Comparison of ENCODE assay signal across 6 cellular contexts in genomic region chr19:15450528-15450890, GRCh38. TPM values are rescaled to one million over a fixed set of nuclear protein-coding genes. Genes with fewer than 3 reads are reported as not detected.
DNase-seq lines count a peak whose midpoint lies in the region; ATAC-seq and TF ChIP-seq lines count a peak whose summit lies in the region.

No MANE protein-coding gene starts in this region.

- H3K4me2 ChIP-seq in OCI-LY7 (ENCODE audit: low read length): no peak overlapping the region

- no peak overlapping the region for H3K4me3 ChIP-seq in OCI-LY7 (ENCODE audit: low read depth, low read length, poor library complexity, severe bottlenecking)

- H3K9me3 Mint-ChIP-seq in CD4-positive, alpha-beta T cell: no peaks in the 10 kb centered on the region
- no peaks in the 10 kb centered on the region for H3K9me3 Mint-ChIP-seq in activated B cell treated with CpG ODN at 0.5 μM for 24 hours
- H3K9me3 Mint-ChIP-seq in naive thymus-derived CD8-positive, alpha-beta T cell: peaks cover 0 to 9% (median 0%) of the 10 kb centered on the region in 9 donors

- no peaks in the 10 kb centered on the region for H3K9me3 ChIP-seq in CD4-positive, alpha-beta T cell (ENCODE audit: control insufficient read depth, low read length)
- no peaks in the 10 kb centered on the region for H3K9me3 ChIP-seq in OCI-LY7 (ENCODE audit: low read length)

- peaks cover 9% of the 10 kb centered on the region for H3K4me1 ChIP-seq in OCI-LY7 (ENCODE audit: insufficient read depth, low read length, poor library complexity, severe bottlenecking)

- H3K4me3 Mint-ChIP-seq in CD4-positive, alpha-beta T cell: peak overlapping the region; percentile 92
- peak overlapping the region; percentile 80 for H3K4me3 Mint-ChIP-seq in activated B cell treated with CpG ODN at 0.5 μM for 24 hours
- peak overlapping the region; percentile 71 to 90 (median 84) for H3K4me3 Mint-ChIP-seq in naive thymus-derived CD8-positive, alpha-beta T cell

- no peak for ATAC-seq in CD4-positive, alpha-beta T cell (ENCODE audit: poor library complexity)
- ATAC-seq in activated B cell treated with CpG ODN at 0.5 μM for 24 hours (ENCODE audit: low read depth): no peak
- no peak for ATAC-seq in naive thymus-derived CD8-positive, alpha-beta T cell
- ATAC-seq in GM18505 (IDR thresholded peaks at IDR 0.05; ENCODE audit: unreplicated experiment): no peak

- no peaks in the 10 kb centered on the region for H3K27me3 Mint-ChIP-seq in CD4-positive, alpha-beta T cell
- no peaks in the 10 kb centered on the region for H3K27me3 Mint-ChIP-seq in activated B cell treated with CpG ODN at 0.5 μM for 24 hours
- H3K27me3 Mint-ChIP-seq in naive thymus-derived CD8-positive, alpha-beta T cell: no peaks in the 10 kb centered on the region

- intact Hi-C loops in CD4-positive, alpha-beta T cell (cut with DNase I, micrococcal nuclease): loop anchor here (2.0 to 5.0 kb wide), 2 partner anchors 16 to 33 kb away; partner anchors contain the start of gene AKAP8L (in 1 of the 2)
- intact Hi-C loops in activated B cell treated with CpG ODN at 0.5 μM for 24 hours (cut with micrococcal nuclease): loop anchor here (2.0 kb wide), 1 partner anchor 14 kb away; the partner anchor contains the start of gene RASAL3
- intact Hi-C loops in OCI-LY7 (cut with micrococcal nuclease; ENCODE audit: unreplicated experiment): no loop called here

- POLR2A ChIA-PET in CD4-positive, alpha-beta T cell (lab: Charles Lee): interaction anchor here (0.5 to 4.1 kb wide), 5 partner anchors 9 to 51 kb away, joined by 3 to 14 read pairs (median 4); partner anchors contain the start of gene AKAP8L
- POLR2A ChIA-PET in activated B cell treated with CpG ODN at 0.5 μM for 24 hours (lab: Charles Lee): interaction anchor here (2.4 to 2.9 kb wide), 2 partner anchors 13 to 32 kb away, joined by 7 to 14 read pairs; partner anchors contain the start of gene AKAP8L
- POLR2A ChIA-PET in naive thymus-derived CD8-positive, alpha-beta T cell (lab: Charles Lee): interaction anchor here (0.8 to 4.6 kb wide), 5 partner anchors 12 to 71 kb away, joined by 3 to 48 read pairs (median 8); partner anchors contain the start of genes AKAP8 and RASAL3
- POLR2A ChIA-PET in OCI-LY7 (lab: Charles Lee): no interaction called here

- no peaks in the 10 kb centered on the region for H3K79me2 ChIP-seq in OCI-LY7 (ENCODE audit: insufficient read depth, low read depth, low read length)

- no peaks in the 10 kb centered on the region for H3K9me2 ChIP-seq in OCI-LY7 (ENCODE audit: insufficient read depth, low read length)

- TF ChIP-seq CTCF in CD4-positive, alpha-beta T cell (IDR thresholded peaks at IDR 0.05): no peak
- TF ChIP-seq CTCF in activated B cell treated with CpG ODN at 0.5 μM for 24 hours (IDR thresholded peaks at IDR 0.05) (no peak), OCI-LY7 (conservative IDR thresholded peaks at IDR 0.05; ENCODE audit: low read length) (no peak)

- H3K27ac ChIP-seq in CD4-positive, alpha-beta T cell (ENCODE audit: low read depth, low read length): no peak overlapping the region
- H3K27ac ChIP-seq in OCI-LY7 (ENCODE audit: low read depth, low read length, poor library complexity, severe bottlenecking): no peak overlapping the region

- no peak overlapping the region for H2AFZ ChIP-seq in OCI-LY7 (ENCODE audit: low read length)

- no peaks in the 10 kb centered on the region for H4K20me1 ChIP-seq in OCI-LY7 (ENCODE audit: insufficient read depth, low read length)

- CTCF ChIA-PET in CD4-positive, alpha-beta T cell (lab: Charles Lee): interaction anchor here (2.2 to 2.5 kb wide), 2 partner anchors 31 to 105 kb away, joined by 11 to 12 read pairs; partner anchors contain the start of gene AKAP8L
- CTCF ChIA-PET in activated B cell treated with CpG ODN at 0.5 μM for 24 hours (lab: Charles Lee): interaction anchor here (1.2 kb wide), 1 partner anchor 13 kb away, joined by 4 read pairs; no protein-coding TSS in a partner anchor
- CTCF ChIA-PET in OCI-LY7 (lab: Charles Lee; ENCODE audit: unreplicated experiment): no interaction called here

- no peaks in the 10 kb centered on the region for H3K27me3 ChIP-seq in CD4-positive, alpha-beta T cell (ENCODE audit: control insufficient read depth, insufficient read depth, low read length)

- TF ChIP-seq POLR2A in GM18505 (IDR thresholded peaks at IDR 0.05; ENCODE audit: borderline replicate concordance, extremely low read depth, insufficient read depth, insufficient read length): no peak

- H3K36me3 Mint-ChIP-seq in CD4-positive, alpha-beta T cell (ENCODE audit: low read depth): peaks cover 48% of the 10 kb centered on the region
- H3K36me3 Mint-ChIP-seq in activated B cell treated with CpG ODN at 0.5 μM for 24 hours (ENCODE audit: low read depth): peaks cover 33% of the 10 kb centered on the region
- peaks cover 0 to 37% (median 16%) of the 10 kb centered on the region in 3 donors for H3K36me3 Mint-ChIP-seq in naive thymus-derived CD8-positive, alpha-beta T cell

- BruUV-seq in OCI-LY7 (replicated peaks; lab: Mats Ljungman, UMichigan): no TSS peak

- peaks cover 36% of the 10 kb centered on the region for H3K4me1 Mint-ChIP-seq in CD4-positive, alpha-beta T cell (ENCODE audit: low read depth)
- peaks cover 17% of the 10 kb centered on the region for H3K4me1 Mint-ChIP-seq in activated B cell treated with CpG ODN at 0.5 μM for 24 hours
- H3K4me1 Mint-ChIP-seq in naive thymus-derived CD8-positive, alpha-beta T cell: peaks cover 25 to 49% (median 35%) of the 10 kb centered on the region in 4 donors

- peak overlapping the region; percentile 81 for H3K27ac Mint-ChIP-seq in CD4-positive, alpha-beta T cell
- peak overlapping the region; percentile 90 for H3K27ac Mint-ChIP-seq in activated B cell treated with CpG ODN at 0.5 μM for 24 hours
- peak overlapping the region; percentile 83 to 97 (median 94) for H3K27ac Mint-ChIP-seq in naive thymus-derived CD8-positive, alpha-beta T cell

- no peak for DNase-seq in CD4-positive, alpha-beta T cell
- DNase-seq in activated B cell treated with CpG ODN at 0.5 μM for 24 hours (no peak), OCI-LY7 (ENCODE audit: low spot score) (no peak)
- DNase-seq in naive thymus-derived CD8-positive, alpha-beta T cell: no peak
- DNase-seq in stimulated activated naive CD4-positive, alpha-beta T cell treated with Interleukin-2 at 50 U/mL for 16 hours (lab: John Stamatoyannopoulos, UW): no peak

- H3K36me3 ChIP-seq in OCI-LY7 (ENCODE audit: insufficient read depth, low read length): peaks cover 34% of the 10 kb centered on the region

RNA-seq across cellular contexts. Expression of gene WIZ, which starts 0.8 kb away (rescaled TPM):
- total RNA-seq in CD4-positive, alpha-beta T cell: 10 to 100 TPM; 12.9 to 14.3 TPM
- total RNA-seq in activated B cell treated with CpG ODN at 0.5 μM for 24 hours (32.6 and 34.1 TPM in 2 replicates), OCI-LY7 (2022) (35.9 and 38.3 TPM in 2 replicates)
- 10 to 100 TPM; 30.3 to 32.6 TPM for total RNA-seq in naive thymus-derived CD8-positive, alpha-beta T cell
- 1 to 10 TPM in 1 of 3 donors, under 1 TPM in 2; 0.57 to 2.0 (median 0.75) TPM for polyA plus RNA-seq in naive thymus-derived CD8-positive, alpha-beta T cell
- total RNA-seq in OCI-LY7 (2014; rRNA removed; shearing (Covaris generic)): 13.5 and 16.4 TPM in 2 replicates

RNA-seq across cellular contexts. Expression of gene RASAL3, which starts 13.8 kb away (rescaled TPM):
- total RNA-seq in CD4-positive, alpha-beta T cell: 10 to 100 TPM; 91.8 to 92.8 TPM
- total RNA-seq in activated B cell treated with CpG ODN at 0.5 μM for 24 hours: 76.2 and 89.3 TPM in 2 replicates
- 100 to 1,000 TPM; 218 TPM for total RNA-seq in naive thymus-derived CD8-positive, alpha-beta T cell
- 100 to 1,000 TPM in 1 of 3 donors, 10 to 100 TPM in 2; 50.5 to 159 (median 98.9) TPM for polyA plus RNA-seq in naive thymus-derived CD8-positive, alpha-beta T cell
- 28.3 and 29.3 TPM in 2 replicates for total RNA-seq in OCI-LY7 (2014; rRNA removed; shearing (Covaris generic))
- 52.0 and 53.3 TPM in 2 replicates for total RNA-seq in OCI-LY7 (2022)

RNA-seq across cellular contexts. Expression of gene PGLYRP2, which starts 28.8 kb away (rescaled TPM):
- not detected for total RNA-seq in CD4-positive, alpha-beta T cell
- total RNA-seq in activated B cell treated with CpG ODN at 0.5 μM for 24 hours (not detected in 2 replicates), OCI-LY7 (2022) (not detected in 2 replicates)
- total RNA-seq in naive thymus-derived CD8-positive, alpha-beta T cell: under 1 TPM; 0.69 to 0.70 TPM
- polyA plus RNA-seq in naive thymus-derived CD8-positive, alpha-beta T cell: under 1 TPM; 0.37 to 0.72 (median 0.42) TPM
- not detected in 2 replicates for total RNA-seq in OCI-LY7 (2014; rRNA removed; shearing (Covaris generic))

RNA-seq across cellular contexts. Expression of gene AKAP8L, which starts 31.7 kb away (rescaled TPM):
- total RNA-seq in CD4-positive, alpha-beta T cell: 100 to 1,000 TPM; 157 to 162 TPM
- 126 and 163 TPM in 2 replicates for total RNA-seq in activated B cell treated with CpG ODN at 0.5 μM for 24 hours
- 100 to 1,000 TPM; 231 to 232 TPM for total RNA-seq in naive thymus-derived CD8-positive, alpha-beta T cell
- 10 to 100 TPM; 38.7 to 80.7 (median 40.6) TPM for polyA plus RNA-seq in naive thymus-derived CD8-positive, alpha-beta T cell
- 119 and 122 TPM in 2 replicates for total RNA-seq in OCI-LY7 (2014; rRNA removed; shearing (Covaris generic))
- total RNA-seq in OCI-LY7 (2022): 124 and 143 TPM in 2 replicates

RNA-seq across cellular contexts. Expression of gene CYP4F22, which starts 57.8 kb away (rescaled TPM):
- total RNA-seq in CD4-positive, alpha-beta T cell: under 1 TPM; 0.19 to 0.28 TPM
- total RNA-seq in activated B cell treated with CpG ODN at 0.5 μM for 24 hours: not detected in 2 replicates
- under 1 TPM; 0.36 to 0.68 TPM for total RNA-seq in naive thymus-derived CD8-positive, alpha-beta T cell
- polyA plus RNA-seq in naive thymus-derived CD8-positive, alpha-beta T cell: 1 to 10 TPM in 2 of 3 donors, under 1 TPM in 1; 0.67 to 1.7 (median 1.4) TPM
- total RNA-seq in OCI-LY7 (2014; rRNA removed; shearing (Covaris generic)): not detected in 2 replicates
- not detected in 2 replicates for total RNA-seq in OCI-LY7 (2022)
